Comparison of ENCODE assay signal across 10 cellular contexts in the genomic region with DNA sequence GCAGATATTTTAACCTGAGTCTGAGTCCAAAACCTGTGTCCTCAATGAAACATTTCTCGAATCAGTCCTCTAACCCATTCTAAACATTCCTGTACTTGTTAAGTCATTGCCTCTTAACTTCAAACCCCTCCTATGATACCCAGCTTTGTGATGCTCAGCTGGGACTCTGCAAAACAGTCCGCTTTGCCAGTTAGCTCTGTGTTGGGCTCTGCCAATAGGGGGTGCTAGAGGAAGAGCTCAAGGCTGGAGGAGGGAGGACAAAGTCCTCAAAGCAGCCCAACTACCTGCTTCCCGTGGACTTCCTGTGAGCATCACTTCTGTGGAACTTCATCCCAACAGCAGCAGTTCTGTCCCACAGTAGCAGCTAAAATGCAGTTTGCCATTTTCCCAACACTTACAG. TPM values are rescaled to one million over a fixed set of nuclear protein-coding genes. Genes with fewer than 3 reads are reported as not detected.
A peak's percentile ranks its signal among the peaks of the same experiment; 100 is the strongest.
DNase-seq lines count a peak whose midpoint lies in the region; ATAC-seq and TF ChIP-seq lines count a peak whose summit lies in the region.
"Had no signal": no experiment of that assay in that cellular context is flagged by ENCODE, and none has a peak within 500 bp of the region (broad histone marks: within the 10 kb centered on the region; RNA-seq: fewer than 3 reads in every experiment).

No MANE protein-coding gene starts in this region.

- POLR2A ChIA-PET in AG04450 (lab: Yijun Ruan, JAX), result no interaction called here

- TF ChIP-seq CTCF in AG04450 (IDR thresholded peaks at IDR 0.05; ENCODE audit: low read depth, low read length) (peak; percentile 28), LNCaP clone FGC (IDR thresholded peaks at IDR 0.05; ENCODE audit: control insufficient read depth, extremely low read depth, insufficient read depth) (peak; percentile 28; the same call in 1 of the 2 replicates)

- CTCF ChIA-PET in AG04450 (lab: Charles Lee), result interaction anchor here (1.1 to 1.5 kb wide), 2 partner anchors 26 to 89 kb away, joined by 3 to 5 read pairs; no protein-coding TSS in a partner anchor

- no peaks in the 10 kb centered on the region for H3K27me3 ChIP-seq in AG04450 (ENCODE audit: control insufficient read depth, insufficient read depth, low read length)
- H3K27me3 ChIP-seq: sigmoid colon, vagina had no signal

- ATAC-seq in GM21723 (IDR thresholded peaks at IDR 0.05; ENCODE audit: unreplicated experiment), result no peak
- ATAC-seq in GM19324 (IDR thresholded peaks at IDR 0.05; ENCODE audit: low FRiP score, unreplicated experiment), result no peak
- ATAC-seq in HG03135 (IDR thresholded peaks at IDR 0.05; ENCODE audit: unreplicated experiment), result no peak

- H3K27ac ChIP-seq in AG04450 (ENCODE audit: low read depth, low read length) (no peak overlapping the region), epithelial cell of prostate (peak overlapping the region; percentile 58)
- H3K27ac ChIP-seq: sigmoid colon, vagina had no signal

- H3K9me3 ChIP-seq in AG04450 (ENCODE audit: control insufficient read depth, insufficient read depth, low read length), result no peaks in the 10 kb centered on the region; the same call in 1 of the 2 replicates
- H3K9me3 ChIP-seq: sigmoid colon, vagina had no signal

- DNase-seq in AG04450 (ENCODE audit: low read depth, low spot score) (no peak), ELR (ENCODE audit: low read depth) (peak; percentile 64), LNCaP clone FGC (ENCODE audit: low read depth) (no peak), epithelial cell of prostate (ENCODE audit: low read depth, low spot score) (no peak), NCI-H1105 treated with DMSO at 0.1 percent for 48 hours (lab: John Stamatoyannopoulos, UW) (no peak)
- DNase-seq: sigmoid colon had no signal

- H3K4me3 ChIP-seq in AG04450 (ENCODE audit: low read depth, low read length), result no peak overlapping the region
- H3K4me3 ChIP-seq in LNCaP clone FGC (ENCODE audit: low read depth, low read length), result no peak overlapping the region
- H3K4me3 ChIP-seq: sigmoid colon, vagina had no signal

RNA-seq across cellular contexts. Expression of a gene that starts 38.1 kb away (rescaled TPM):
- polyA plus RNA-seq in AG04450 (2011; rRNA removed), result 3.7 and 4.8 TPM in 2 replicates
- 7.6 and 12.7 TPM in 2 replicates for polyA minus RNA-seq in AG04450 (2011; rRNA and poly(A)+ RNA removed)
